Comparison of ENCODE assay signal across 8 cellular contexts in the genomic region with DNA sequence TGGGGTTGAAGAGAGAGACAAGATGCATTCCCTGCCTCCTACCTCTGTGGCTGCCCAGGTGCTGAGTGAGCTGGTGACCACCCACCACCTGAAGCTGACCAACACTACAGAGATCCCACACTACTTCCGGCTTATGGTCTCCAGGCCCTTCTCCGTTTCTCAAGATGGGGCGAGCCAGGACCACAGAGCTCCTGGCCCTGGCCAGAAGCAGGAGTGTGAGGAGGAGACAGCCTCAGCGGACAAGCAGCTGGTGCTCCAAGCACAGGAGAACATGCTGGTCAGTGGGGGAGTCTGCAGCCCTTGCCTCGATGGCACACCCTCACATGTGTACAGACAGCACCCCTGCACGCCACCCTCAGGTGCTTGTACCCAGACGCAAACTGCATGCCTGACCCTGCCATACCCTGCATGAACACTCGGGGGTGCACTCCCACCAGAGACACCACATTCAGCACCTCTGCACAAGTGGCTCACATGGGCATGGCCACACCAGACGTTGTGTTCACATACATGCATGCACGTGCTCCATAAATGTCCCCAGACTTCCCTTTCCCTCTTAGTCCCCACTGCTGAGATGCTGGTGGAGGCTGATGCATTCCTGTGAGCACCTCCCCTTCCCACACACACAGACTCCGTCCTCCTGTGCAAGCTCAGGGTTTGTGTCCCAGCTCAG. TPM values are rescaled to one million over a fixed set of nuclear protein-coding genes. Genes with fewer than 3 reads are reported as not detected.
DNase-seq lines count a peak whose midpoint lies in the region; ATAC-seq and TF ChIP-seq lines count a peak whose summit lies in the region.

No MANE protein-coding gene starts in this region.

- no peak overlapping the region for H3K9ac ChIP-seq in OCI-LY1 (ENCODE audit: low read length)

- DNase-seq in ACHN (peak; percentile 54), fibroblast of pulmonary artery (ENCODE audit: low read depth) (peak; percentile 60), osteocyte (ENCODE audit: extremely low spot score, unreplicated experiment) (no peak), upper lobe of left lung (peak in 1 of 2 donors; percentile 86)
- DNase-seq in activated T-cell treated with anti-CD3 and anti-CD28 coated beads, Interleukin-2, amount 50 U/mL, for 1 hour: peak; percentile 73

- H3K27ac Mint-ChIP-seq in osteocyte (ENCODE audit: unreplicated experiment): no peak overlapping the region

- TF ChIP-seq CTCF in OCI-LY1 (IDR thresholded peaks at IDR 0.05; ENCODE audit: low read length): peak; percentile 77
- peak; percentile 69 for TF ChIP-seq CTCF in fibroblast of pulmonary artery (IDR thresholded peaks at IDR 0.05; ENCODE audit: low read length, missing control alignments)
- peak; percentile 70 for TF ChIP-seq CTCF in osteocyte (IDR thresholded peaks at IDR 0.05)
- TF ChIP-seq CTCF in upper lobe of left lung (IDR thresholded peaks at IDR 0.05): peak; percentile 68 to 93 (median 86)

- H2AFZ ChIP-seq in OCI-LY1 (ENCODE audit: low read length): no peak overlapping the region

- H3K27me3 ChIP-seq in OCI-LY1 (ENCODE audit: insufficient read depth, low read length) (no peaks in the 10 kb centered on the region), upper lobe of left lung (no peaks in the 10 kb centered on the region)

- no peaks in the 10 kb centered on the region for H3F3A ChIP-seq in OCI-LY1 (ENCODE audit: insufficient read depth, low read length)

- no peak for TF ChIP-seq EP300 in upper lobe of left lung (IDR thresholded peaks at IDR 0.05)

- no peak overlapping the region for H3K4me2 ChIP-seq in OCI-LY1 (ENCODE audit: low read length)

- in situ Hi-C loops in ACHN (cut with HindIII; ENCODE audit: low pct_ligation_motif_present, low pct_unique_long_range_greater_than_20kb, low sequenced_read_pairs): no loop called here

- H3K9me2 ChIP-seq in OCI-LY1 (ENCODE audit: low read depth, low read length): no peaks in the 10 kb centered on the region

- no peaks in the 10 kb centered on the region for H3K27me3 Mint-ChIP-seq in osteocyte (ENCODE audit: unreplicated experiment)

- H3K4me3 Mint-ChIP-seq in osteocyte (ENCODE audit: unreplicated experiment): no peak overlapping the region

- peaks cover 9% of the 10 kb centered on the region; the same call in 1 of the 2 replicates for H3K36me3 ChIP-seq in OCI-LY1 (ENCODE audit: insufficient read depth, low read length)
- peaks cover 5 to 37% (median 30%) of the 10 kb centered on the region in 4 donors for H3K36me3 ChIP-seq in upper lobe of left lung

- H3K4me1 Mint-ChIP-seq in osteocyte (ENCODE audit: unreplicated experiment): no peaks in the 10 kb centered on the region

- ATAC-seq in GM18499 (IDR thresholded peaks at IDR 0.05; ENCODE audit: insufficient read depth, unreplicated experiment) (peak; percentile 55), HG02943 (IDR thresholded peaks at IDR 0.05; ENCODE audit: low read depth, unreplicated experiment) (peak; percentile 63), upper lobe of left lung (ENCODE audit: low FRiP score in 2 of 2) (peak; percentile 79 to 86)

- no peaks in the 10 kb centered on the region for H3K9me3 Mint-ChIP-seq in osteocyte (ENCODE audit: unreplicated experiment)

- peak in 1 of 4 donors; percentile 5 for TF ChIP-seq POLR2A in upper lobe of left lung (IDR thresholded peaks at IDR 0.05)

- no peaks in the 10 kb centered on the region for H4K20me1 ChIP-seq in OCI-LY1 (ENCODE audit: insufficient read depth, low read length)

- H3K36me3 Mint-ChIP-seq in osteocyte (ENCODE audit: unreplicated experiment): peaks cover 13% of the 10 kb centered on the region

- H3K9me3 ChIP-seq in OCI-LY1 (ENCODE audit: low read length) (no peaks in the 10 kb centered on the region), upper lobe of left lung (no peaks in the 10 kb centered on the region)

- no peak overlapping the region for H3K4me3 ChIP-seq in OCI-LY1 (ENCODE audit: low read depth, low read length, poor library complexity, severe bottlenecking)
- H3K4me3 ChIP-seq in fibroblast of pulmonary artery (replicated peaks; ENCODE audit: low read depth, low read length): no peak overlapping the region
- no peak overlapping the region for H3K4me3 ChIP-seq in upper lobe of left lung

- H3K4me1 ChIP-seq in OCI-LY1 (ENCODE audit: insufficient read depth, low read length, severe bottlenecking): no peaks in the 10 kb centered on the region
- H3K4me1 ChIP-seq in upper lobe of left lung: no peaks in the 10 kb centered on the region

- WGBS in upper lobe of left lung, 2 donors: 53 to 62% methylated on average over 8 to 11 of the region's 11 CpGs

- no peaks in the 10 kb centered on the region for H3K79me2 ChIP-seq in OCI-LY1 (ENCODE audit: insufficient read depth, low read length)

- H3K27ac ChIP-seq in OCI-LY1 (ENCODE audit: low read depth, low read length, poor library complexity, severe bottlenecking) (no peak overlapping the region), upper lobe of left lung (peak overlapping the region in 1 of 4 donors; percentile 2)

RNA-seq across cellular contexts. Expression of a gene that starts 19.0 kb away (rescaled TPM):
- total RNA-seq in osteocyte: 60.3 and 62.0 TPM in 2 replicates
- 100 to 1,000 TPM in 4 of 6 donors, 10 to 100 TPM in 2; 67.1 to 170 (median 116) TPM for total RNA-seq in upper lobe of left lung

RNA-seq across cellular contexts. Expression of a gene that starts 20.6 kb away (rescaled TPM):
- total RNA-seq in osteocyte (13.3 TPM in 2 replicates), upper lobe of left lung (100 to 1,000 TPM in 2 of 6 donors, 10 to 100 TPM in 4; 38.1 to 116 (median 83.3) TPM)

RNA-seq across cellular contexts. Expression of a gene that starts 47.5 kb away (rescaled TPM):
- total RNA-seq in osteocyte: 55.7 and 57.8 TPM in 2 replicates
- total RNA-seq in upper lobe of left lung: 10 to 100 TPM; 26.6 to 43.7 (median 31.6) TPM
